ENCODE assay signal across 1 cellular context in genomic region chr12:88308825-88309224, GRCh38.
TF ChIP-seq lines count a peak whose summit lies in the region.

No MANE protein-coding gene starts in this region.

TF ChIP-seq in IMR-90, 13 proteins besides CTCF, POLR2A, EP300 and RAD21:
- TF ChIP-seq, protein P1, sequence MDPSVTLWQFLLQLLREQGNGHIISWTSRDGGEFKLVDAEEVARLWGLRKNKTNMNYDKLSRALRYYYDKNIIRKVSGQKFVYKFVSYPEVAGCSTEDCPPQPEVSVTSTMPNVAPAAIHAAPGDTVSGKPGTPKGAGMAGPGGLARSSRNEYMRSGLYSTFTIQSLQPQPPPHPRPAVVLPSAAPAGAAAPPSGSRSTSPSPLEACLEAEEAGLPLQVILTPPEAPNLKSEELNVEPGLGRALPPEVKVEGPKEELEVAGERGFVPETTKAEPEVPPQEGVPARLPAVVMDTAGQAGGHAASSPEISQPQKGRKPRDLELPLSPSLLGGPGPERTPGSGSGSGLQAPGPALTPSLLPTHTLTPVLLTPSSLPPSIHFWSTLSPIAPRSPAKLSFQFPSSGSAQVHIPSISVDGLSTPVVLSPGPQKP (IDR thresholded peaks at IDR 0.05; ENCODE audit: borderline replicate concordance, low read depth, low read length) = no peak
- TF ChIP-seq MAFK (IDR thresholded peaks at IDR 0.05; ENCODE audit: low read depth, low read length) (0 out of 2 replicates have a peak, but pooled peaks have one; percentile 1), BHLHE40 (IDR thresholded peaks at IDR 0.05; ENCODE audit: low read depth, low read length) (no peak), CEBPB (IDR thresholded peaks at IDR 0.05; ENCODE audit: low read depth, low read length) (peak; percentile 87)
